In genomic region chr12:6229224-6229748, GRCh38 we compare ENCODE assay signal across 1 cellular context.
TF ChIP-seq lines count a peak whose summit lies in the region.

No MANE protein-coding gene starts in this region.

TF ChIP-seq in SK-N-SH treated with all-trans-retinoic acid at 6 μM for 48 hours, 23 proteins besides CTCF, POLR2A, EP300 and RAD21 (continued from another document):
- no peak for TF ChIP-seq ZNF565 (CRISPR knock-in tag; conservative IDR thresholded peaks at IDR 0.05; ENCODE audit: low read depth)
- TF ChIP-seq ARNTL (CRISPR knock-in tag; IDR thresholded peaks at IDR 0.05; ENCODE audit: borderline replicate concordance, low read depth), result no peak
- no peak for TF ChIP-seq ESRRG (CRISPR knock-in tag; IDR thresholded peaks at IDR 0.05)
- no peak for TF ChIP-seq CSDC2 (CRISPR knock-in tag; IDR thresholded peaks at IDR 0.05)
